ENCODE assay signal across 8 cellular contexts in the genomic region with DNA sequence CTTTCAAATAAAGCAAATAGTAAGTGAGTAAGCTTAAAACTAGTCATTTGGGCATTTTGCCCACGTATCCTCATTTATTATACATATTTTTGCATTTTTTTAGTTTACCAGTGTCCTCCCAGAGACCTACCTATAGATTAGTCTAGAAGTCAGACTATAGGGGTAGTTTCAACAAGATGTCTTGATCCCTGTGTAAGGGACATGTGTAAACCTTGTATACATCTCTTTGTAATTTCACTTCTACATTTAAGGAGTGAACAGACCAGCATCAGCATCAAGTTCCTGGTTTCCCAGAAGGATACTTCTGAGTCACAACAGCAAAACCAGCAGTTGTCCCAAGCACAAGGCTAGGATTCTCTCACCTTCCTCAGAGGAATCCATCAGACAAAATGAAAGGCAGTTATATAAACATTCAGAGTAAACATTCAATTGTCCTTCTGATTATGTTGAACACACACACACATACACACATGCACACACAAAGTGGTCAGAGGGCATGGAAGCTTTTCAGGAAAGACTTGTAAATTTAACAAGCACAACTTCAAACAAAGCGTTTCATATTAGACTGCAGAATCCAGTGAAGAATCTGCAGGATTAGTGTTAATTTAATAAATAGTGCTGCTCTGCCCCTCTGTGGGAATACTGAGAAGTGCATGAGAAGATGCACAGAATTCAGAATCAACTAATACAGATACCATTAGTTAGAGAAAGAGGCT. TPM values are rescaled to one million over a fixed set of nuclear protein-coding genes. Genes with fewer than 3 reads are reported as not detected.
A peak's percentile ranks its signal among the peaks of the same experiment; 100 is the strongest.
DNase-seq lines count a peak whose midpoint lies in the region; ATAC-seq, FAIRE-seq and TF ChIP-seq lines count a peak whose summit lies in the region.

No MANE protein-coding gene starts in this region.

- WGBS in liver, result 39% methylated on average over 2 of the region's 2 CpGs

- H3K36me3 ChIP-seq in liver (ENCODE audit: control insufficient read depth in 4 of 4, insufficient read depth in 3 of 4, low read depth in 1 of 4, low read length in 3 of 4), result no peaks in the 10 kb centered on the region

- H3K4me3 Mint-ChIP-seq in chondrocyte (ENCODE audit: unreplicated experiment) (no peak overlapping the region), type B pancreatic cell (no peak overlapping the region)

- no peaks in the 10 kb centered on the region for H3K27me3 ChIP-seq in liver (ENCODE audit: control insufficient read depth in 4 of 4, insufficient read depth in 4 of 4, low read length in 3 of 4)

- no peaks in the 10 kb centered on the region for H3K4me1 ChIP-seq in liver (ENCODE audit: control insufficient read depth in 4 of 4, insufficient read depth in 4 of 4, low read length in 3 of 4)

- peaks cover 3% of the 10 kb centered on the region for H3K4me1 Mint-ChIP-seq in chondrocyte (ENCODE audit: low read depth)
- H3K4me1 Mint-ChIP-seq in type B pancreatic cell (ENCODE audit: unreplicated experiment), result no peaks in the 10 kb centered on the region

- peaks cover 19% of the 10 kb centered on the region for H3K27me3 Mint-ChIP-seq in chondrocyte (ENCODE audit: low read depth)
- H3K27me3 Mint-ChIP-seq in type B pancreatic cell, result no peaks in the 10 kb centered on the region

- TF ChIP-seq CTCF in chondrocyte (IDR thresholded peaks at IDR 0.05), result peak; percentile 92
- TF ChIP-seq CTCF in liver (IDR thresholded peaks at IDR 0.05; ENCODE audit: low read depth, low read length, missing input control), result peak; percentile 82
- TF ChIP-seq CTCF in type B pancreatic cell (conservative IDR thresholded peaks at IDR 0.05), result peak; percentile 91

- no peaks in the 10 kb centered on the region for H3K36me3 Mint-ChIP-seq in chondrocyte (ENCODE audit: low read depth)
- H3K36me3 Mint-ChIP-seq in type B pancreatic cell, result no peaks in the 10 kb centered on the region

- H3K9ac ChIP-seq in liver (ENCODE audit: low read depth in 1 of 2, low read length in 2 of 2), result no peak overlapping the region

- H3K9me3 ChIP-seq in liver (ENCODE audit: control insufficient read depth in 4 of 4, low read length in 3 of 4), result no peaks in the 10 kb centered on the region

- no peak overlapping the region for H3K27ac Mint-ChIP-seq in chondrocyte (ENCODE audit: unreplicated experiment)
- H3K27ac Mint-ChIP-seq in type B pancreatic cell, result no peak overlapping the region

- H3K4me3 ChIP-seq in liver (ENCODE audit: low read depth in 1 of 3, low read length in 3 of 3), result no peak overlapping the region

- peak; percentile 12 for DNase-seq in activated T-cell treated with anti-CD3 and anti-CD28 coated beads for 24 hours (ENCODE audit: low read depth)
- no peak for DNase-seq in activated T-cell treated with anti-CD3 and anti-CD28 coated beads, Interleukin-2, amount 50 U/mL, for 1 hour
- DNase-seq in RCC 7860 (ENCODE audit: low spot score), result peak; percentile 31
- no peak for DNase-seq in chondrocyte (ENCODE audit: low spot score)
- DNase-seq in type B pancreatic cell (ENCODE audit: extremely low spot score, unreplicated experiment), result no peak

- ATAC-seq in GM21360 (IDR thresholded peaks at IDR 0.05; ENCODE audit: unreplicated experiment) (peak; percentile 85), HG03469 (IDR thresholded peaks at IDR 0.05; ENCODE audit: unreplicated experiment) (peak; percentile 95)

- H3K27ac ChIP-seq in liver (ENCODE audit: low read depth in 1 of 2, low read length in 2 of 2), result no peak overlapping the region

- peak; percentile 39 for FAIRE-seq in RCC 7860 (lab: Jason Lieb, UNC)

- no peaks in the 10 kb centered on the region for H3K9me3 Mint-ChIP-seq in chondrocyte (ENCODE audit: low read depth)
- H3K9me3 Mint-ChIP-seq in type B pancreatic cell, result no peaks in the 10 kb centered on the region

- peak; percentile 88 to 89 for TF ChIP-seq RAD21 in liver (IDR thresholded peaks at IDR 0.05)

TF ChIP-seq in liver, 16 proteins besides CTCF, POLR2A, EP300 and RAD21:
- no peak for TF ChIP-seq RXRA (IDR thresholded peaks at IDR 0.05)
- TF ChIP-seq NR2F2 (IDR thresholded peaks at IDR 0.05), result no peak
- no peak for TF ChIP-seq FOXA2 (IDR thresholded peaks at IDR 0.05)
TF ChIP-seq in liver: peak in this region for 0.

RNA-seq across cellular contexts. Expression of a gene that starts 55.4 kb away (rescaled TPM):
- total RNA-seq in chondrocyte (196 to 223 TPM (median 197 TPM) in 3 replicates), liver (100 to 1,000 TPM; 112 to 265 TPM), type B pancreatic cell (ENCODE audit: low replicate concordance) (206 and 214 TPM in 2 replicates)
- 100 to 1,000 TPM; 364 to 902 TPM for polyA plus RNA-seq in liver

Comparison
In these comparisons a context has a peak if more than half of its experiments do, and no peak if none do; other contexts are left out.
1. DNase-seq: peak in activated T-cell treated with anti-CD3 and anti-CD28 coated beads for 24 hours (single experiment) and RCC 7860 (single experiment); none in activated T-cell treated with anti-CD3 and anti-CD28 coated beads, Interleukin-2, amount 50 U/mL, for 1 hour (single experiment), chondrocyte (single experiment) and type B pancreatic cell (single experiment).
2. Peak in every context shown above with its lines, with median percentiles within 50 percentile points of each other: CTCF ChIP-seq.